Comparison of ENCODE assay signal across 9 cellular contexts in genomic region chr14:103109789-103110415, GRCh38. TPM values are rescaled to one million over a fixed set of nuclear protein-coding genes. Genes with fewer than 3 reads are reported as not detected.
DNase-seq lines count a peak whose midpoint lies in the region; ATAC-seq, FAIRE-seq and TF ChIP-seq lines count a peak whose summit lies in the region.
"Had no signal": no experiment of that assay in that cellular context is flagged by ENCODE, and none has a peak within 500 bp of the region (broad histone marks: within the 10 kb centered on the region; RNA-seq: fewer than 3 reads in every experiment).

No MANE protein-coding gene starts in this region.

- H3K27ac Mint-ChIP-seq in effector memory CD8-positive, alpha-beta T cell = no peak overlapping the region

- CTCF ChIA-PET in endothelial cell of umbilical vein (lab: Charles Lee) = interaction anchor here (0.6 to 1.2 kb wide), 6 partner anchors 14 to 281 kb away, joined by 3 to 4 read pairs (median 3); partner anchors contain the start of gene TNFAIP2

- intact Hi-C loops in endothelial cell of umbilical vein (cut with micrococcal nuclease) = loop anchor here (2.0 kb wide), 1 partner anchor 13 kb away; the partner anchor contains the start of gene TNFAIP2

- POLR2A ChIA-PET in endothelial cell of umbilical vein (lab: Charles Lee) = no interaction called here

- H3K9me3 ChIP-seq in HUES48 (ENCODE audit: control insufficient read depth, insufficient read depth, low read length) (no peaks in the 10 kb centered on the region), endothelial cell of umbilical vein (replicated peaks; ENCODE audit: control insufficient read depth, insufficient read depth, low read length) (no peaks in the 10 kb centered on the region)

- peak overlapping the region; percentile 24 for H2AFZ ChIP-seq in endothelial cell of umbilical vein (ENCODE audit: low read depth, low read length)

- H3K27me3 ChIP-seq in HUES48 (ENCODE audit: control insufficient read depth, insufficient read depth, low read length) (peaks cover 18% of the 10 kb centered on the region), endothelial cell of umbilical vein (ENCODE audit: control insufficient read depth in 2 of 2, insufficient read depth in 2 of 2, low read length in 2 of 2) (no peaks in the 10 kb centered on the region)

- peak; percentile 78 for FAIRE-seq in endothelial cell of umbilical vein (lab: Jason Lieb, UNC)
- FAIRE-seq: GM19239 had no signal

- peaks cover 7 to 10% of the 10 kb centered on the region in 2 donors for H3K4me1 Mint-ChIP-seq in effector memory CD8-positive, alpha-beta T cell (ENCODE audit: low read depth in 2 of 2)

- peaks cover 29% of the 10 kb centered on the region for H3K4me1 ChIP-seq in HUES48 (ENCODE audit: control insufficient read depth, insufficient read depth, low read length)
- H3K4me1 ChIP-seq in endothelial cell of umbilical vein (ENCODE audit: control insufficient read depth, extremely low read depth, insufficient read depth, low read length) = peaks cover 6% of the 10 kb centered on the region

- H3K27ac ChIP-seq in HUES48 (ENCODE audit: low read depth, low read length) (peak overlapping the region; percentile 79), endothelial cell of umbilical vein (ENCODE audit: insufficient read depth, low read depth, low read length) (no peak overlapping the region)

- H3K79me2 ChIP-seq in endothelial cell of umbilical vein (ENCODE audit: control insufficient read depth, insufficient read depth, low read length) = no peaks in the 10 kb centered on the region

- peak; percentile 32 for DNase-seq in endothelial cell of umbilical vein (ENCODE audit: low read depth, low spot score)
- DNase-seq in renal cortical epithelial cell (ENCODE audit: low read depth) = peak; percentile 91
- no peak for DNase-seq in hypothalamus (lab: John Stamatoyannopoulos, UW)
- DNase-seq in effector memory CD8-positive, alpha-beta T cell = no peak
- DNase-seq in AML-193 (lab: John Stamatoyannopoulos, UW) = no peak
- DNase-seq: NCI-H526 had no signal

- no peak for TF ChIP-seq POLR2A in endothelial cell of umbilical vein (IDR thresholded peaks at IDR 0.05; ENCODE audit: low read depth, low read length)

- H3K4me3 ChIP-seq in HUES48 (ENCODE audit: low read depth, low read length) (peak overlapping the region; percentile 29; the same call in 1 of the 2 replicates), endothelial cell of umbilical vein (replicated peaks in 1 of 3; ENCODE audit: insufficient read depth in 1 of 3, low read depth in 1 of 3, low read length in 3 of 3) (no peak overlapping the region)

- peaks cover 16 to 52% of the 10 kb centered on the region in 2 donors for H3K27me3 Mint-ChIP-seq in effector memory CD8-positive, alpha-beta T cell

- no peak overlapping the region for H3K4me2 ChIP-seq in endothelial cell of umbilical vein (ENCODE audit: insufficient read depth, low read length)

- no peaks in the 10 kb centered on the region for H3K36me3 Mint-ChIP-seq in effector memory CD8-positive, alpha-beta T cell (ENCODE audit: insufficient read depth)
- H3K36me3 Mint-ChIP-seq: brain had no signal

- no peak for TF ChIP-seq CTCF in endothelial cell of umbilical vein (IDR thresholded peaks at IDR 0.05; ENCODE audit: extremely low read depth in 1 of 2, insufficient read depth in 1 of 2, low read depth in 1 of 2, low read length in 2 of 2)

- no peak overlapping the region for H3K4me3 Mint-ChIP-seq in effector memory CD8-positive, alpha-beta T cell

- H3K9me3 Mint-ChIP-seq in effector memory CD8-positive, alpha-beta T cell = no peaks in the 10 kb centered on the region

- no peaks in the 10 kb centered on the region for H3K9me1 ChIP-seq in endothelial cell of umbilical vein (replicated peaks; ENCODE audit: control insufficient read depth, extremely low read depth, insufficient read depth, low read length)

- no peak for ATAC-seq in effector memory CD8-positive, alpha-beta T cell (replicated peaks)

- H3K9ac ChIP-seq in HUES48 (ENCODE audit: low read depth, low read length) = no peak overlapping the region; the same call in 1 of the 2 replicates
- no peak overlapping the region for H3K9ac ChIP-seq in endothelial cell of umbilical vein (replicated peaks; ENCODE audit: extremely low read depth, insufficient read depth, low read length)

- no TSS peak for BruUV-seq in endothelial cell of umbilical vein (replicated peaks; lab: Mats Ljungman, UMichigan)

- no peaks in the 10 kb centered on the region for H4K20me1 ChIP-seq in endothelial cell of umbilical vein (replicated peaks; ENCODE audit: control insufficient read depth, extremely low read depth, insufficient read depth, low read length)

- dilution Hi-C loops in endothelial cell of umbilical vein (cut with MboI; ENCODE audit: extremely low pct_ligation_motif_present, low sequenced_read_pairs) = no loop called here

- H3K36me3 ChIP-seq in HUES48 (ENCODE audit: control insufficient read depth, insufficient read depth, low read length) = no peaks in the 10 kb centered on the region
- no peaks in the 10 kb centered on the region for H3K36me3 ChIP-seq in endothelial cell of umbilical vein (ENCODE audit: control insufficient read depth in 2 of 2, extremely low read depth in 1 of 2, insufficient read depth in 2 of 2, low read length in 2 of 2)

TF ChIP-seq in endothelial cell of umbilical vein, 7 proteins besides CTCF, POLR2A, EP300 and RAD21:
- TF ChIP-seq JUN (IDR thresholded peaks at IDR 0.05; ENCODE audit: borderline replicate concordance, insufficient read depth, insufficient read length, low read depth) (no peak), POLR2AphosphoS5 (IDR thresholded peaks at IDR 0.05; ENCODE audit: insufficient read depth, low read depth, low read length) (no peak), FOS (IDR thresholded peaks at IDR 0.05; ENCODE audit: borderline replicate concordance, insufficient read depth, low read length) (peak; percentile 57), EZH2 (IDR thresholded peaks at IDR 0.05; ENCODE audit: borderline replicate concordance, low read depth, low read length, severe bottlenecking) (no peak), GATA2 (IDR thresholded peaks at IDR 0.05; ENCODE audit: insufficient read depth, insufficient read length, low read depth, low read length) (no peak), MYC (IDR thresholded peaks at IDR 0.05; ENCODE audit: low read depth, low read length) (no peak)
- TF ChIP-seq, protein P1, sequence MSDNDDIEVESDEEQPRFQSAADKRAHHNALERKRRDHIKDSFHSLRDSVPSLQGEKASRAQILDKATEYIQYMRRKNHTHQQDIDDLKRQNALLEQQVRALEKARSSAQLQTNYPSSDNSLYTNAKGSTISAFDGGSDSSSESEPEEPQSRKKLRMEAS (IDR thresholded peaks at IDR 0.05; ENCODE audit: insufficient read depth, insufficient read length) = no peak
TF ChIP-seq in endothelial cell of umbilical vein: peak in this region for 1.

RNA-seq across cellular contexts. Expression of gene TNFAIP2, which starts 13.4 kb away (rescaled TPM):
- 31.6 and 37.5 TPM in 2 replicates for total RNA-seq in endothelial cell of umbilical vein
- polyA plus RNA-seq in endothelial cell of umbilical vein = 42.7 and 48.5 TPM in 2 replicates
- polyA plus RNA-seq in endothelial cell of umbilical vein (2011; cell fraction: cytosol; rRNA removed) = 17.1 and 22.4 TPM in 2 replicates
- 137 and 182 TPM in 2 replicates for polyA plus RNA-seq in endothelial cell of umbilical vein (2011; cell fraction: nucleus; rRNA removed)
- polyA plus RNA-seq in endothelial cell of umbilical vein (2012) = 28.3 and 36.7 TPM in 2 replicates
- 24.5 and 32.4 TPM in 2 replicates for polyA minus RNA-seq in endothelial cell of umbilical vein
- polyA minus RNA-seq in endothelial cell of umbilical vein (2011; cell fraction: cytosol; rRNA and poly(A)+ RNA removed) = 136 TPM
- polyA minus RNA-seq in endothelial cell of umbilical vein (2011; cell fraction: nucleus; rRNA and poly(A)+ RNA removed) = 13.7 and 21.2 TPM in 2 replicates
- 530 and 1,373 TPM in 2 replicates for total RNA-seq in renal cortical epithelial cell

RNA-seq across cellular contexts. Expression of gene EXOC3L4, which starts 15.4 kb away (rescaled TPM):
- total RNA-seq in endothelial cell of umbilical vein = not detected in 2 replicates
- not detected in 2 replicates for polyA plus RNA-seq in endothelial cell of umbilical vein
- not detected in 2 replicates for polyA plus RNA-seq in endothelial cell of umbilical vein (2011; cell fraction: cytosol; rRNA removed)
- polyA plus RNA-seq in endothelial cell of umbilical vein (2011; cell fraction: nucleus; rRNA removed) = not detected in 2 replicates
- not detected in 2 replicates for polyA plus RNA-seq in endothelial cell of umbilical vein (2012)
- not detected in 2 replicates for polyA minus RNA-seq in endothelial cell of umbilical vein
- polyA minus RNA-seq in endothelial cell of umbilical vein (2011; cell fraction: cytosol; rRNA and poly(A)+ RNA removed) = not detected
- polyA minus RNA-seq in endothelial cell of umbilical vein (2011; cell fraction: nucleus; rRNA and poly(A)+ RNA removed) = not detected in 2 replicates
- total RNA-seq in renal cortical epithelial cell = 0.94 and 2.1 TPM in 2 replicates

RNA-seq across cellular contexts. Expression of gene LBHD2, which starts 25.9 kb away (rescaled TPM):
- total RNA-seq in endothelial cell of umbilical vein = not detected in 2 replicates
- not detected in 2 replicates for polyA plus RNA-seq in endothelial cell of umbilical vein
- polyA plus RNA-seq in endothelial cell of umbilical vein (2011; cell fraction: cytosol; rRNA removed) = not detected in 2 replicates
- polyA plus RNA-seq in endothelial cell of umbilical vein (2011; cell fraction: nucleus; rRNA removed) = not detected in 2 replicates
- not detected in 2 replicates for polyA plus RNA-seq in endothelial cell of umbilical vein (2012)
- not detected in 2 replicates for polyA minus RNA-seq in endothelial cell of umbilical vein
- polyA minus RNA-seq in endothelial cell of umbilical vein (2011; cell fraction: cytosol; rRNA and poly(A)+ RNA removed) = not detected
- not detected in 2 replicates for polyA minus RNA-seq in endothelial cell of umbilical vein (2011; cell fraction: nucleus; rRNA and poly(A)+ RNA removed)
- total RNA-seq in renal cortical epithelial cell = not detected in 2 replicates

RNA-seq across cellular contexts. Expression of gene CDC42BPB, which starts 52.6 kb away (rescaled TPM):
- 131 and 136 TPM in 2 replicates for total RNA-seq in endothelial cell of umbilical vein
- polyA plus RNA-seq in endothelial cell of umbilical vein = 82.6 and 93.7 TPM in 2 replicates
- polyA plus RNA-seq in endothelial cell of umbilical vein (2011; cell fraction: cytosol; rRNA removed) = 91.3 and 93.3 TPM in 2 replicates
- 301 and 323 TPM in 2 replicates for polyA plus RNA-seq in endothelial cell of umbilical vein (2011; cell fraction: nucleus; rRNA removed)
- 81.5 and 92.0 TPM in 2 replicates for polyA plus RNA-seq in endothelial cell of umbilical vein (2012)
- 217 and 238 TPM in 2 replicates for polyA minus RNA-seq in endothelial cell of umbilical vein
- 43.9 TPM for polyA minus RNA-seq in endothelial cell of umbilical vein (2011; cell fraction: cytosol; rRNA and poly(A)+ RNA removed)
- polyA minus RNA-seq in endothelial cell of umbilical vein (2011; cell fraction: nucleus; rRNA and poly(A)+ RNA removed) = 147 and 209 TPM in 2 replicates
- 73.3 and 235 TPM in 2 replicates for total RNA-seq in renal cortical epithelial cell

Comparison
In these comparisons a context has a peak if more than half of its experiments do, and no peak if none do; other contexts are left out.
1. DNase-seq: peak in endothelial cell of umbilical vein (single experiment) and renal cortical epithelial cell (single experiment); none in hypothalamus (0 of 51), effector memory CD8-positive, alpha-beta T cell (0 of 3) and AML-193 (0 of 2).
2. RNA of gene TNFAIP2, which starts 13.4 kb away (total RNA-seq): 530 to 1,373 TPM in renal cortical epithelial cell; 31.6 to 37.5 TPM in endothelial cell of umbilical vein; every median in the first group is over 10 times any median in the second.